1 cellular context compared by ENCODE assay signal in genomic region chr12:13465641-13466040, GRCh38.
TF ChIP-seq lines count a peak whose summit lies in the region.

No MANE protein-coding gene starts in this region.

TF ChIP-seq in SK-N-SH, 30 proteins besides CTCF, POLR2A, EP300 and RAD21 (continued from another document):
- TF ChIP-seq CHD2 (IDR thresholded peaks at IDR 0.05; ENCODE audit: low read length, partially characterized antibody) (no peak), YY1 (IDR thresholded peaks at IDR 0.05; ENCODE audit: low read depth) (no peak)
TF ChIP-seq in SK-N-SH: peak in this region for 0.
